3 cellular contexts compared by ENCODE assay signal in the genomic region with DNA sequence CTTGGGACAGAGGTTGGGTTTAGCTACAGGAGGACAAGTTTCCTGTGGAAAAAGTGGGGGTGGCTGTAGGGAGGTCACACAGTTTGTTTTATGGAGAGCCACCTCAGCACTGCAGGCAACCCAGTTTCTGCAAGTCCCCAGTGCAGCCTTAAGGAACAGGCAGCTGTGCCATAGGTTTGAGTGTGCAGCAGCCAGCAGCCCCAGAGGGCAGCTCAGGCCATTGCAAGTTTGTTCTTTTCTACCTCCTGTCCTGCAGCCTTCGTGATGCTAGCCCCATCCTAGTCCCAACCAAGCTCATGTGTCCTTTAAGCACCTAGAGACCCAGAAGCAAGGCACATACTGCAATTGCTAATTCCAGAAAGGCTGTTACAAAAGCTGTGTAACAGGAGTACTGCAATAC.
TF ChIP-seq lines count a peak whose summit lies in the region.

No MANE protein-coding gene starts in this region.

TF ChIP-seq in SK-N-SH treated with all-trans-retinoic acid at 6 μM for 48 hours, 23 proteins besides CTCF, POLR2A, EP300 and RAD21 (continued from another document and continues in another):
- TF ChIP-seq SNAI2 (CRISPR knock-in tag; IDR thresholded peaks at IDR 0.05) = no peak
- no peak for TF ChIP-seq GLIS3 (CRISPR knock-in tag; IDR thresholded peaks at IDR 0.05)
- TF ChIP-seq ESRRG (CRISPR knock-in tag; IDR thresholded peaks at IDR 0.05) = no peak
- TF ChIP-seq, protein P1, sequence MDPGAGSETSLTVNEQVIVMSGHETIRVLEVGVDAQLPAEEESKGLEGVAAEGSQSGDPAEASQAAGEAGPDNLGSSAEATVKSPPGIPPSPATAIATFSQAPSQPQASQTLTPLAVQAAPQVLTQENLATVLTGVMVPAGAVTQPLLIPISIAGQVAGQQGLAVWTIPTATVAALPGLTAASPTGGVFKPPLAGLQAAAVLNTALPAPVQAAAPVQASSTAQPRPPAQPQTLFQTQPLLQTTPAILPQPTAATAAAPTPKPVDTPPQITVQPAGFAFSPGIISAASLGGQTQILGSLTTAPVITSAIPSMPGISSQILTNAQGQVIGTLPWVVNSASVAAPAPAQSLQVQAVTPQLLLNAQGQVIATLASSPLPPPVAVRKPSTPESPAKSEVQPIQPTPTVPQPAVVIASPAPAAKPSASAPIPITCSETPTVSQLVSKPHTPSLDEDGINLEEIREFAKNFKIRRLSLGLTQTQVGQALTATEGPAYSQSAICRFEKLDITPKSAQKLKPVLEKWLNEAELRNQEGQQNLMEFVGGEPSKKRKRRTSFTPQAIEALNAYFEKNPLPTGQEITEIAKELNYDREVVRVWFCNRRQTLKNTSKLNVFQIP (CRISPR knock-in tag; IDR thresholded peaks at IDR 0.05; ENCODE audit: borderline replicate concordance, low read depth) = no peak
- no peak for TF ChIP-seq TOX (CRISPR knock-in tag; IDR thresholded peaks at IDR 0.05; ENCODE audit: borderline replicate concordance)
- TF ChIP-seq, protein P2, sequence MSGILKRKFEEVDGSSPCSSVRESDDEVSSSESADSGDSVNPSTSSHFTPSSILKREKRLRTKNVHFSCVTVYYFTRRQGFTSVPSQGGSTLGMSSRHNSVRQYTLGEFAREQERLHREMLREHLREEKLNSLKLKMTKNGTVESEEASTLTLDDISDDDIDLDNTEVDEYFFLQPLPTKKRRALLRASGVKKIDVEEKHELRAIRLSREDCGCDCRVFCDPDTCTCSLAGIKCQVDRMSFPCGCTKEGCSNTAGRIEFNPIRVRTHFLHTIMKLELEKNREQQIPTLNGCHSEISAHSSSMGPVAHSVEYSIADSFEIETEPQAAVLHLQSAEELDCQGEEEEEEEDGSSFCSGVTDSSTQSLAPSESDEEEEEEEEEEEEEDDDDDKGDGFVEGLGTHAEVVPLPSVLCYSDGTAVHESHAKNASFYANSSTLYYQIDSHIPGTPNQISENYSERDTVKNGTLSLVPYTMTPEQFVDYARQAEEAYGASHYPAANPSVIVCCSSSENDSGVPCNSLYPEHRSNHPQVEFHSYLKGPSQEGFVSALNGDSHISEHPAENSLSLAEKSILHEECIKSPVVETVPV (CRISPR knock-in tag; IDR thresholded peaks at IDR 0.05) = no peak
- no peak for TF ChIP-seq ZFP30 (CRISPR knock-in tag; IDR thresholded peaks at IDR 0.05)
- TF ChIP-seq, protein P3, sequence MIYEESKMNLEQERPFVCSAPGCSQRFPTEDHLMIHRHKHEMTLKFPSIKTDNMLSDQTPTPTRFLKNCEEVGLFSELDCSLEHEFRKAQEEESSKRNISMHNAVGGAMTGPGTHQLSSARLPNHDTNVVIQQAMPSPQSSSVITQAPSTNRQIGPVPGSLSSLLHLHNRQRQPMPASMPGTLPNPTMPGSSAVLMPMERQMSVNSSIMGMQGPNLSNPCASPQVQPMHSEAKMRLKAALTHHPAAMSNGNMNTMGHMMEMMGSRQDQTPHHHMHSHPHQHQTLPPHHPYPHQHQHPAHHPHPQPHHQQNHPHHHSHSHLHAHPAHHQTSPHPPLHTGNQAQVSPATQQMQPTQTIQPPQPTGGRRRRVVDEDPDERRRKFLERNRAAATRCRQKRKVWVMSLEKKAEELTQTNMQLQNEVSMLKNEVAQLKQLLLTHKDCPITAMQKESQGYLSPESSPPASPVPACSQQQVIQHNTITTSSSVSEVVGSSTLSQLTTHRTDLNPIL (CRISPR knock-in tag; IDR thresholded peaks at IDR 0.05; ENCODE audit: low read depth) = no peak
- no peak for TF ChIP-seq RARB (CRISPR knock-in tag; IDR thresholded peaks at IDR 0.05)
- no peak for TF ChIP-seq PPARA (CRISPR knock-in tag; IDR thresholded peaks at IDR 0.05; ENCODE audit: borderline replicate concordance)
- no peak for TF ChIP-seq CSDC2 (CRISPR knock-in tag; IDR thresholded peaks at IDR 0.05)

TF ChIP-seq in SK-N-SH, 30 proteins besides CTCF, POLR2A, EP300 and RAD21 (continued from another document):
- TF ChIP-seq, protein P4, sequence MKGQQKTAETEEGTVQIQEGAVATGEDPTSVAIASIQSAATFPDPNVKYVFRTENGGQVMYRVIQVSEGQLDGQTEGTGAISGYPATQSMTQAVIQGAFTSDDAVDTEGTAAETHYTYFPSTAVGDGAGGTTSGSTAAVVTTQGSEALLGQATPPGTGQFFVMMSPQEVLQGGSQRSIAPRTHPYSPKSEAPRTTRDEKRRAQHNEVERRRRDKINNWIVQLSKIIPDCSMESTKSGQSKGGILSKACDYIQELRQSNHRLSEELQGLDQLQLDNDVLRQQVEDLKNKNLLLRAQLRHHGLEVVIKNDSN (IDR thresholded peaks at IDR 0.05; ENCODE audit: borderline replicate concordance, low read depth) = no peak
- TF ChIP-seq MEF2A (IDR thresholded peaks at IDR 0.05; ENCODE audit: borderline replicate concordance, low read depth) (no peak), FOXM1 (IDR thresholded peaks at IDR 0.05; ENCODE audit: low read depth) (no peak), RXRA (IDR thresholded peaks at IDR 0.05; ENCODE audit: borderline replicate concordance, low read depth) (no peak), RCOR1 (IDR thresholded peaks at IDR 0.05; ENCODE audit: low read length) (no peak), POLR2AphosphoS5 (IDR thresholded peaks at IDR 0.05; ENCODE audit: low read depth, low read length) (no peak), GABPA (IDR thresholded peaks at IDR 0.05; ENCODE audit: low read depth) (no peak), GATA2 (CRISPR knock-in tag; IDR thresholded peaks at IDR 0.05) (no peak), CHD2 (IDR thresholded peaks at IDR 0.05; ENCODE audit: low read length, partially characterized antibody) (no peak), SIN3A (IDR thresholded peaks at IDR 0.05; ENCODE audit: borderline replicate concordance, low read depth, low read length) (no peak)
- TF ChIP-seq, protein P5, sequence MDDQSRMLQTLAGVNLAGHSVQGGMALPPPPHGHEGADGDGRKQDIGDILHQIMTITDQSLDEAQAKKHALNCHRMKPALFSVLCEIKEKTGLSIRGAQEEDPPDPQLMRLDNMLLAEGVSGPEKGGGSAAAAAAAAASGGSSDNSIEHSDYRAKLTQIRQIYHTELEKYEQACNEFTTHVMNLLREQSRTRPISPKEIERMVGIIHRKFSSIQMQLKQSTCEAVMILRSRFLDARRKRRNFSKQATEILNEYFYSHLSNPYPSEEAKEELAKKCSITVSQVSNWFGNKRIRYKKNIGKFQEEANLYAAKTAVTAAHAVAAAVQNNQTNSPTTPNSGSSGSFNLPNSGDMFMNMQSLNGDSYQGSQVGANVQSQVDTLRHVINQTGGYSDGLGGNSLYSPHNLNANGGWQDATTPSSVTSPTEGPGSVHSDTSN (IDR thresholded peaks at IDR 0.05) = no peak
- TF ChIP-seq, protein P6, sequence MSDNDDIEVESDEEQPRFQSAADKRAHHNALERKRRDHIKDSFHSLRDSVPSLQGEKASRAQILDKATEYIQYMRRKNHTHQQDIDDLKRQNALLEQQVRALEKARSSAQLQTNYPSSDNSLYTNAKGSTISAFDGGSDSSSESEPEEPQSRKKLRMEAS (IDR thresholded peaks at IDR 0.05; ENCODE audit: low read depth) = no peak
- TF ChIP-seq, protein P7, sequence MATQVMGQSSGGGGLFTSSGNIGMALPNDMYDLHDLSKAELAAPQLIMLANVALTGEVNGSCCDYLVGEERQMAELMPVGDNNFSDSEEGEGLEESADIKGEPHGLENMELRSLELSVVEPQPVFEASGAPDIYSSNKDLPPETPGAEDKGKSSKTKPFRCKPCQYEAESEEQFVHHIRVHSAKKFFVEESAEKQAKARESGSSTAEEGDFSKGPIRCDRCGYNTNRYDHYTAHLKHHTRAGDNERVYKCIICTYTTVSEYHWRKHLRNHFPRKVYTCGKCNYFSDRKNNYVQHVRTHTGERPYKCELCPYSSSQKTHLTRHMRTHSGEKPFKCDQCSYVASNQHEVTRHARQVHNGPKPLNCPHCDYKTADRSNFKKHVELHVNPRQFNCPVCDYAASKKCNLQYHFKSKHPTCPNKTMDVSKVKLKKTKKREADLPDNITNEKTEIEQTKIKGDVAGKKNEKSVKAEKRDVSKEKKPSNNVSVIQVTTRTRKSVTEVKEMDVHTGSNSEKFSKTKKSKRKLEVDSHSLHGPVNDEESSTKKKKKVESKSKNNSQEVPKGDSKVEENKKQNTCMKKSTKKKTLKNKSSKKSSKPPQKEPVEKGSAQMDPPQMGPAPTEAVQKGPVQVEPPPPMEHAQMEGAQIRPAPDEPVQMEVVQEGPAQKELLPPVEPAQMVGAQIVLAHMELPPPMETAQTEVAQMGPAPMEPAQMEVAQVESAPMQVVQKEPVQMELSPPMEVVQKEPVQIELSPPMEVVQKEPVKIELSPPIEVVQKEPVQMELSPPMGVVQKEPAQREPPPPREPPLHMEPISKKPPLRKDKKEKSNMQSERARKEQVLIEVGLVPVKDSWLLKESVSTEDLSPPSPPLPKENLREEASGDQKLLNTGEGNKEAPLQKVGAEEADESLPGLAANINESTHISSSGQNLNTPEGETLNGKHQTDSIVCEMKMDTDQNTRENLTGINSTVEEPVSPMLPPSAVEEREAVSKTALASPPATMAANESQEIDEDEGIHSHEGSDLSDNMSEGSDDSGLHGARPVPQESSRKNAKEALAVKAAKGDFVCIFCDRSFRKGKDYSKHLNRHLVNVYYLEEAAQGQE (IDR thresholded peaks at IDR 0.05; ENCODE audit: low read depth, low read length) = no peak

TF ChIP-seq in K562, 482 proteins besides CTCF, POLR2A, EP300 and RAD21 (continued from another document):
- TF ChIP-seq SAP30 (IDR thresholded peaks at IDR 0.05; ENCODE audit: borderline replicate concordance, insufficient read depth, low read depth, low read length, poor library complexity, severe bottlenecking) (no peak), ZNF668 (CRISPR knock-in tag; IDR thresholded peaks at IDR 0.05) (no peak), NONO (IDR thresholded peaks at IDR 0.05; ENCODE audit: low read depth in 2 of 2, low read length in 1 of 2) (no peak), ZC3H4 (CRISPR knock-in tag; IDR thresholded peaks at IDR 0.05; ENCODE audit: borderline replicate concordance) (no peak), ZNF384 (IDR thresholded peaks at IDR 0.05; ENCODE audit: low read depth, low read length) (no peak), MCM3 (IDR thresholded peaks at IDR 0.05) (no peak), ZNF354B (CRISPR knock-in tag; IDR thresholded peaks at IDR 0.05) (no peak), POLR2B (IDR thresholded peaks at IDR 0.05; ENCODE audit: low read depth, partially characterized antibody) (no peak), ZNF3 (CRISPR knock-in tag; IDR thresholded peaks at IDR 0.05) (no peak)
- TF ChIP-seq, protein P8, sequence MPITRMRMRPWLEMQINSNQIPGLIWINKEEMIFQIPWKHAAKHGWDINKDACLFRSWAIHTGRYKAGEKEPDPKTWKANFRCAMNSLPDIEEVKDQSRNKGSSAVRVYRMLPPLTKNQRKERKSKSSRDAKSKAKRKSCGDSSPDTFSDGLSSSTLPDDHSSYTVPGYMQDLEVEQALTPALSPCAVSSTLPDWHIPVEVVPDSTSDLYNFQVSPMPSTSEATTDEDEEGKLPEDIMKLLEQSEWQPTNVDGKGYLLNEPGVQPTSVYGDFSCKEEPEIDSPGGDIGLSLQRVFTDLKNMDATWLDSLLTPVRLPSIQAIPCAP (CRISPR knock-in tag; IDR thresholded peaks at IDR 0.05; ENCODE audit: borderline replicate concordance) = no peak
- TF ChIP-seq, protein P9, sequence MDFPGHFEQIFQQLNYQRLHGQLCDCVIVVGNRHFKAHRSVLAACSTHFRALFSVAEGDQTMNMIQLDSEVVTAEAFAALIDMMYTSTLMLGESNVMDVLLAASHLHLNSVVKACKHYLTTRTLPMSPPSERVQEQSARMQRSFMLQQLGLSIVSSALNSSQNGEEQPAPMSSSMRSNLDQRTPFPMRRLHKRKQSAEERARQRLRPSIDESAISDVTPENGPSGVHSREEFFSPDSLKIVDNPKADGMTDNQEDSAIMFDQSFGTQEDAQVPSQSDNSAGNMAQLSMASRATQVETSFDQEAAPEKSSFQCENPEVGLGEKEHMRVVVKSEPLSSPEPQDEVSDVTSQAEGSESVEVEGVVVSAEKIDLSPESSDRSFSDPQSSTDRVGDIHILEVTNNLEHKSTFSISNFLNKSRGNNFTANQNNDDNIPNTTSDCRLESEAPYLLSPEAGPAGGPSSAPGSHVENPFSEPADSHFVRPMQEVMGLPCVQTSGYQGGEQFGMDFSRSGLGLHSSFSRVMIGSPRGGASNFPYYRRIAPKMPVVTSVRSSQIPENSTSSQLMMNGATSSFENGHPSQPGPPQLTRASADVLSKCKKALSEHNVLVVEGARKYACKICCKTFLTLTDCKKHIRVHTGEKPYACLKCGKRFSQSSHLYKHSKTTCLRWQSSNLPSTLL (IDR thresholded peaks at IDR 0.05) = no peak
TF ChIP-seq in K562: peak in this region for 0.
